21 cellular contexts compared by ENCODE assay signal in genomic region chr4:126956192-126956897, GRCh38.
"Had no signal": no experiment of that assay in that cellular context is flagged by ENCODE, and none has a peak within 500 bp of the region (broad histone marks: within the 10 kb centered on the region; RNA-seq: fewer than 3 reads in every experiment).

No MANE protein-coding gene starts in this region.

- H3K4me1 ChIP-seq: gastrocnemius medialis, sigmoid colon, stomach, upper lobe of left lung had no signal

- H3K9me3 ChIP-seq: heart left ventricle, left ventricle myocardium inferior, ovary, stomach had no signal

- H3K4me3 ChIP-seq: cardiac muscle cell, gastrocnemius medialis, heart left ventricle, left ventricle myocardium inferior, mucosa of descending colon, neural progenitor cell, ovary, sigmoid colon, stomach, upper lobe of left lung had no signal

- DNase-seq: activated CD4-positive, alpha-beta memory T cell treated with anti-CD3 and anti-CD28 coated beads for 36 hours; activated CD4-positive, alpha-beta T cell treated with anti-CD3 and anti-CD28 coated beads for 36 hours; activated gamma-delta T cell treated with Interleukin-2 at 50 U/mL for 16 hours; activated T-cell treated with anti-CD3 and anti-CD28 coated beads for 4 hours; amniotic stem cell; effector CD8-positive, alpha-beta T cell; gastrocnemius medialis; left ventricle myocardium inferior; naive B cell; ovary; sigmoid colon; stimulated activated CD4-positive, alpha-beta T cell treated with anti-CD3 and anti-CD28 coated beads, Interleukin-4, amount 100 ng/mL, for 24 hours; stomach had no signal

- H3K4me2 ChIP-seq: neural progenitor cell had no signal

- H3K27me3 ChIP-seq: cardiac muscle cell, gastrocnemius medialis, heart left ventricle, neural progenitor cell, ovary, sigmoid colon, stomach, upper lobe of left lung had no signal

- H3K9ac ChIP-seq: neural progenitor cell had no signal

- H3K27ac ChIP-seq: cardiac muscle cell, gastrocnemius medialis, heart left ventricle, left ventricle myocardium inferior, neural progenitor cell, ovary, sigmoid colon, stomach, upper lobe of left lung had no signal

- FAIRE-seq: TTC549 had no signal

- ATAC-seq: activated CD4-positive, alpha-beta T cell treated with anti-CD3 and anti-CD28 coated beads for 36 hours; esophagus mucosa; gastrocnemius medialis; mucosa of descending colon; stimulated activated effector memory CD8-positive, alpha-beta T cell treated with anti-CD3 and anti-CD28 coated beads, Interleukin-12 subunit alpha, Interleukin-12 subunit beta, amount 100 ng/mL, for 72 hours had no signal

- H3K36me3 ChIP-seq: cardiac muscle cell, gastrocnemius medialis, heart left ventricle, left ventricle myocardium inferior, neural progenitor cell, ovary, sigmoid colon, stomach, upper lobe of left lung had no signal
